ENCODE assay signal across 8 cellular contexts in genomic region chr21:33915368-33916199, GRCh38. TPM values are rescaled to one million over a fixed set of nuclear protein-coding genes. Genes with fewer than 3 reads are reported as not detected.
DNase-seq lines count a peak whose midpoint lies in the region; ATAC-seq and TF ChIP-seq lines count a peak whose summit lies in the region.

ATP5PO (minus strand) TSS chr21:33915804; CDS start chr21:33915763, 41 bp downstream.

- peak in 1 of 4 donors; percentile 30 for TF ChIP-seq EP300 in upper lobe of left lung (IDR thresholded peaks at IDR 0.05)

- TF ChIP-seq CTCF in GM13977 (IDR thresholded peaks at IDR 0.05; ENCODE audit: extremely low read depth, insufficient read depth, missing control alignments) (no peak), heart right ventricle (IDR thresholded peaks at IDR 0.05) (no peak), upper lobe of left lung (IDR thresholded peaks at IDR 0.05) (peak in 3 of 6 experiments; percentile 8 to 28 (median 17))

- intact Hi-C loops in heart right ventricle (cut with DNase I) (loop anchor here in 1 of 10 donors (10.0 kb wide), 1 partner anchor 699 kb away; the partner anchor contains the start of gene RCAN1), posterior cingulate gyrus (cut with DNase I) (loop anchor here (10.0 kb wide), 1 partner anchor 699 kb away; the partner anchor contains the start of gene RCAN1)

- in situ Hi-C loops in GM13977 (cut with MboI; ENCODE audit: low pct_unique_long_range_greater_than_20kb, low sequenced_read_pairs, unreplicated experiment) = loop anchor here (25.0 kb wide), 1 partner anchor 697 kb away; the partner anchor contains the start of gene RCAN1

- DNase-seq in GM13977 (ENCODE audit: low spot score) = peak; percentile 91
- DNase-seq in NCI-H1694 (lab: John Stamatoyannopoulos, UW) = peak; percentile 99
- DNase-seq in amniotic stem cell (lab: John Stamatoyannopoulos, UW) = peak; percentile 95
- DNase-seq in heart right ventricle = peak; percentile 98
- DNase-seq in posterior cingulate gyrus = peak; percentile 95 to 100 (median 98)
- peak; percentile 98 to 99 for DNase-seq in upper lobe of left lung

- peak within 1 kb of the TSS; percentile 98 for H3K4me3 Mint-ChIP-seq in T-helper 1 cell treated with Interleukin-12 subunit alpha and Interleukin-12 subunit beta and Interleukin-4 antibody, amounts not matched to agents 30 μg/mL and 1 μg/mL, for 36 hours

- H3K4me3 ChIP-seq in heart right ventricle = peak within 1 kb of the TSS; percentile 57 to 98 (median 82)
- peak within 1 kb of the TSS; percentile 77 to 92 (median 91) for H3K4me3 ChIP-seq in upper lobe of left lung

- H3K4me1 ChIP-seq in heart right ventricle = peaks cover 0 to 46% (median 30%) of the 10 kb centered on the region in 9 donors
- peaks cover 10 to 20% (median 16%) of the 10 kb centered on the region in 4 donors for H3K4me1 ChIP-seq in upper lobe of left lung

- H3K36me3 Mint-ChIP-seq in T-helper 1 cell treated with Interleukin-12 subunit alpha and Interleukin-12 subunit beta and Interleukin-4 antibody, amounts not matched to agents 30 μg/mL and 1 μg/mL, for 36 hours (ENCODE audit: low read depth) = peaks cover 10% of the 10 kb centered on the region

- H3K4me1 Mint-ChIP-seq in T-helper 1 cell treated with Interleukin-12 subunit alpha and Interleukin-12 subunit beta and Interleukin-4 antibody, amounts not matched to agents 30 μg/mL and 1 μg/mL, for 36 hours (ENCODE audit: low read depth) = peaks cover 24% of the 10 kb centered on the region

- 0 to 1% methylated on average over 45 of the region's 45 CpGs for WGBS in heart right ventricle, 2 donors
- WGBS in upper lobe of left lung, 2 donors = 0 to 1% methylated on average over 26 to 30 of the region's 45 CpGs

- H3K9me3 ChIP-seq in heart right ventricle (no peaks in the 10 kb centered on the region), upper lobe of left lung (no peaks in the 10 kb centered on the region)

- TF ChIP-seq POLR2A in upper lobe of left lung (IDR thresholded peaks at IDR 0.05) = peak; percentile 52 to 90 (median 80)

- peaks cover 0 to 38% (median 24%) of the 10 kb centered on the region in 9 donors for H3K36me3 ChIP-seq in heart right ventricle
- H3K36me3 ChIP-seq in upper lobe of left lung = peaks cover 9 to 30% (median 14%) of the 10 kb centered on the region in 4 donors

- H3K27ac ChIP-seq in heart right ventricle = peak within 1 kb of the TSS; percentile 89 to 96 (median 94)
- H3K27ac ChIP-seq in upper lobe of left lung = peak within 1 kb of the TSS; percentile 78 to 96 (median 88)

- H3K27me3 ChIP-seq in heart right ventricle = no peaks in the 10 kb centered on the region
- H3K27me3 ChIP-seq in upper lobe of left lung = no peaks in the 10 kb centered on the region

- peak within 1 kb of the TSS; percentile 93 for H3K27ac Mint-ChIP-seq in T-helper 1 cell treated with Interleukin-12 subunit alpha and Interleukin-12 subunit beta and Interleukin-4 antibody, amounts not matched to agents 30 μg/mL and 1 μg/mL, for 36 hours

- ATAC-seq in HG02884 (IDR thresholded peaks at IDR 0.05; ENCODE audit: unreplicated experiment) (peak; percentile 98), heart right ventricle (peak; percentile 99 to 100 (median 100)), upper lobe of left lung (ENCODE audit: low FRiP score in 2 of 2) (peak; percentile 99 to 100)

- no peaks in the 10 kb centered on the region for H3K9me3 Mint-ChIP-seq in T-helper 1 cell treated with Interleukin-12 subunit alpha and Interleukin-12 subunit beta and Interleukin-4 antibody, amounts not matched to agents 30 μg/mL and 1 μg/mL, for 36 hours

- no peaks in the 10 kb centered on the region for H3K27me3 Mint-ChIP-seq in T-helper 1 cell treated with Interleukin-12 subunit alpha and Interleukin-12 subunit beta and Interleukin-4 antibody, amounts not matched to agents 30 μg/mL and 1 μg/mL, for 36 hours (ENCODE audit: low read depth)

RNA-seq across cellular contexts. Expression of gene ATP5PO, which starts in this region (rescaled TPM):
- 100 to 1,000 TPM; 551 to 977 (median 851) TPM for total RNA-seq in heart right ventricle
- polyA plus RNA-seq in heart right ventricle = 1,000 to 10,000 TPM in 1 of 2 donors, 100 to 1,000 TPM in 1; 893 to 1,557 TPM
- total RNA-seq in upper lobe of left lung = 100 to 1,000 TPM in 3 of 6 donors, 10 to 100 TPM in 3; 37.7 to 131 (median 102) TPM

Comparison
In these comparisons a context has a peak if more than half of its experiments do, and no peak if none do; other contexts are left out.
1. Peak in every context shown above with its lines: DNase-seq, ATAC-seq, H3K4me3 ChIP-seq and H3K27ac ChIP-seq.
2. RNA of gene ATP5PO (total RNA-seq): 551 to 977 TPM in heart right ventricle; 37.7 to 131 TPM in upper lobe of left lung; every median in the first group is over 4 times any median in the second.